Comparison of ENCODE assay signal across 15 cellular contexts in the genomic region with DNA sequence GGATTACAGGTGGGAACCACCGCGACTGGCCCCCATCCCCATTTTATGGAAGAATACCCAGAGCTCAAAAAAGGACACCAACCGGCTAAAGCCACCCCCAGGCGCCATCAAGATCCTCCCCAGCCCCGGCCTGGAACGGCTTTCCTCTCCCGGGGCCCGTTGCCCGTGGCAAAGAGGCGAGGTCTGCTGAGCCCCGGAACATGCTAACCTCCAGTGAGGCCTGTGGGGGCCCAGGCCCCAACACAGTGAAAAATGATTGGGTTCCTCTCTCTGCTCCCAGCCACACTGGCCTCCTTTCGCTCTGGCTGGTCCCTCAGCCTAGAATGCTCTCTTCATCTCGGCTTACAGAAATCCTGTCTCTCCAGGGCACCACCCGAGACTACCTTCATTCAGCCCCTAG. TPM values are rescaled to one million over a fixed set of nuclear protein-coding genes. Genes with fewer than 3 reads are reported as not detected.
DNase-seq lines count a peak whose midpoint lies in the region; ATAC-seq and TF ChIP-seq lines count a peak whose summit lies in the region.
"Had no signal": no experiment of that assay in that cellular context is flagged by ENCODE, and none has a peak within 500 bp of the region (broad histone marks: within the 10 kb centered on the region; RNA-seq: fewer than 3 reads in every experiment).

No MANE protein-coding gene starts in this region.

- H3K9me3 Mint-ChIP-seq in activated naive CD4-positive, alpha-beta T cell treated with anti-CD3 and anti-CD28 coated beads, Interleukin-2, amount 10 ng/mL, durations not matched to agents 7 days and 5 days, result no peaks in the 10 kb centered on the region
- no peaks in the 10 kb centered on the region for H3K9me3 Mint-ChIP-seq in activated naive CD4-positive, alpha-beta T cell treated with anti-CD3 and anti-CD28 coated beads, Interleukin-2, amount 50 U/mL, for 72 hours
- no peaks in the 10 kb centered on the region for H3K9me3 Mint-ChIP-seq in activated T-helper 17 cell treated with anti-CD3 and anti-CD28 coated beads, Interleukin-2, amount 50 U/mL, for 72 hours

- no peak overlapping the region for H3K4me3 ChIP-seq in lung
- no peak overlapping the region for H3K4me3 ChIP-seq in thyroid gland (replicated peaks in 1 of 3)

- no peak for DNase-seq in activated naive CD4-positive, alpha-beta T cell treated with anti-CD3 and anti-CD28 coated beads, Interleukin-2, amount 10 ng/mL, durations not matched to agents 7 days and 5 days
- no peak for DNase-seq in activated naive CD4-positive, alpha-beta T cell treated with anti-CD3 and anti-CD28 coated beads, Interleukin-2, amount 50 U/mL, for 72 hours (ENCODE audit: low spot score in 2 of 2)
- DNase-seq in lung (ENCODE audit: low spot score), result no peak
- DNase-seq in thyroid gland, result no peak
- no peak for DNase-seq in COLO668 (lab: John Stamatoyannopoulos, UW; ENCODE audit: unreplicated experiment)
- DNase-seq in KBM-7, result no peak
- DNase-seq: activated CD4-positive, alpha-beta T cell treated with anti-CD3 and anti-CD28 coated beads for 4 hours; dorsolateral prefrontal cortex; foreskin fibroblast; islet precursor cell; KG1; NCI-H1930 had no signal

- WGBS in lung, 2 donors, result 76% methylated on average over 14 of the region's 14 CpGs
- WGBS in thyroid gland, 2 donors, result 81 to 86% methylated on average over 14 of the region's 14 CpGs

- H3K36me3 ChIP-seq in lung (ENCODE audit: control insufficient read depth in 2 of 2, insufficient read depth in 2 of 2, low read length in 2 of 2) (no peaks in the 10 kb centered on the region), thyroid gland (no peaks in the 10 kb centered on the region)
- H3K36me3 ChIP-seq: neutrophil had no signal

- peaks cover 18% of the 10 kb centered on the region for H3K4me1 Mint-ChIP-seq in activated naive CD4-positive, alpha-beta T cell treated with anti-CD3 and anti-CD28 coated beads, Interleukin-2, amount 10 ng/mL, durations not matched to agents 7 days and 5 days
- no peaks in the 10 kb centered on the region for H3K4me1 Mint-ChIP-seq in activated T-helper 17 cell treated with anti-CD3 and anti-CD28 coated beads, Interleukin-2, amount 50 U/mL, for 72 hours

- H3K27ac ChIP-seq in lung (ENCODE audit: low read depth in 1 of 2, low read length in 1 of 2) (peak overlapping the region; percentile 29 to 55), thyroid gland (peak overlapping the region; percentile 46 to 75 (median 48))
- H3K27ac ChIP-seq: neutrophil had no signal

- H3K4me3 Mint-ChIP-seq in activated naive CD4-positive, alpha-beta T cell treated with anti-CD3 and anti-CD28 coated beads, Interleukin-2, amount 10 ng/mL, durations not matched to agents 7 days and 5 days, result peak overlapping the region; percentile 32
- no peak overlapping the region for H3K4me3 Mint-ChIP-seq in activated T-helper 17 cell treated with anti-CD3 and anti-CD28 coated beads, Interleukin-2, amount 50 U/mL, for 72 hours

- H3K4me1 ChIP-seq in lung (ENCODE audit: control insufficient read depth in 2 of 2, insufficient read depth in 2 of 2, low read length in 2 of 2), result peaks cover 0 to 6% of the 10 kb centered on the region in 2 donors
- H3K4me1 ChIP-seq in thyroid gland, result peaks cover 0 to 31% of the 10 kb centered on the region in 2 donors

- H3K27me3 ChIP-seq in lung (ENCODE audit: control insufficient read depth, insufficient read depth) (no peaks in the 10 kb centered on the region), thyroid gland (peaks cover 4% of the 10 kb centered on the region)

- H3K27me3 Mint-ChIP-seq in activated naive CD4-positive, alpha-beta T cell treated with anti-CD3 and anti-CD28 coated beads, Interleukin-2, amount 10 ng/mL, durations not matched to agents 7 days and 5 days, result peaks cover 32% of the 10 kb centered on the region
- H3K27me3 Mint-ChIP-seq in activated T-helper 17 cell treated with anti-CD3 and anti-CD28 coated beads, Interleukin-2, amount 50 U/mL, for 72 hours, result peaks cover 18% of the 10 kb centered on the region

- H3K9me3 ChIP-seq in lung (ENCODE audit: control insufficient read depth in 2 of 2, insufficient read depth in 1 of 2, low read length in 1 of 2), result peaks cover 0 to under 1% of the 10 kb centered on the region in 2 donors
- H3K9me3 ChIP-seq in thyroid gland, result no peaks in the 10 kb centered on the region
- H3K9me3 ChIP-seq: neutrophil had no signal

- ATAC-seq in activated naive CD4-positive, alpha-beta T cell treated with anti-CD3 and anti-CD28 coated beads, Interleukin-2, amount 50 U/mL, for 72 hours, result no peak
- ATAC-seq in activated T-helper 17 cell treated with anti-CD3 and anti-CD28 coated beads, Interleukin-2, amount 50 U/mL, for 72 hours (replicated peaks), result no peak
- ATAC-seq in lung (ENCODE audit: insufficient read depth, low FRiP score) (no peak), GM18861 (IDR thresholded peaks at IDR 0.05; ENCODE audit: unreplicated experiment) (no peak)

- in situ Hi-C loops in KBM-7 (cut with MboI; ENCODE audit: low pct_unique_long_range_greater_than_20kb, low sequenced_read_pairs), result no loop called here

- TF ChIP-seq CTCF in lung (IDR thresholded peaks at IDR 0.05; ENCODE audit: control extremely low read depth, extremely low read depth) (no peak), thyroid gland (IDR thresholded peaks at IDR 0.05) (no peak)

- CTCF ChIA-PET in activated naive CD4-positive, alpha-beta T cell treated with anti-CD3 and anti-CD28 coated beads, Interleukin-2, amount 10 ng/mL, durations not matched to agents 7 days and 5 days (lab: Charles Lee), result interaction anchor here (0.7 to 0.8 kb wide), 2 partner anchors 9 to 195 kb away, joined by 3 read pairs; no protein-coding TSS in a partner anchor

- no peak for TF ChIP-seq POLR2A in thyroid gland (IDR thresholded peaks at IDR 0.05)

- H3K27ac Mint-ChIP-seq in activated naive CD4-positive, alpha-beta T cell treated with anti-CD3 and anti-CD28 coated beads, Interleukin-2, amount 10 ng/mL, durations not matched to agents 7 days and 5 days, result peak overlapping the region; percentile 37
- H3K27ac Mint-ChIP-seq in activated naive CD4-positive, alpha-beta T cell treated with anti-CD3 and anti-CD28 coated beads, Interleukin-2, amount 50 U/mL, for 72 hours, result no peak overlapping the region
- H3K27ac Mint-ChIP-seq in activated T-helper 17 cell treated with anti-CD3 and anti-CD28 coated beads, Interleukin-2, amount 50 U/mL, for 72 hours, result peak overlapping the region; percentile 8

- intact Hi-C loops in thyroid gland (cut with DNase I), result no loop called here

- no peaks in the 10 kb centered on the region for H3K36me3 Mint-ChIP-seq in activated naive CD4-positive, alpha-beta T cell treated with anti-CD3 and anti-CD28 coated beads, Interleukin-2, amount 10 ng/mL, durations not matched to agents 7 days and 5 days
- no peaks in the 10 kb centered on the region for H3K36me3 Mint-ChIP-seq in activated naive CD4-positive, alpha-beta T cell treated with anti-CD3 and anti-CD28 coated beads, Interleukin-2, amount 50 U/mL, for 72 hours
- no peaks in the 10 kb centered on the region for H3K36me3 Mint-ChIP-seq in activated T-helper 17 cell treated with anti-CD3 and anti-CD28 coated beads, Interleukin-2, amount 50 U/mL, for 72 hours (ENCODE audit: low read depth)

RNA-seq across cellular contexts. Expression of a gene that starts 46.5 kb away (rescaled TPM):
- total RNA-seq in activated naive CD4-positive, alpha-beta T cell treated with anti-CD3 and anti-CD28 coated beads, Interleukin-2, amount 50 U/mL, for 72 hours, result under 1 TPM; 0.20 to 0.70 TPM
- total RNA-seq in activated T-helper 17 cell treated with anti-CD3 and anti-CD28 coated beads, Interleukin-2, amount 50 U/mL, for 72 hours, result under 1 TPM in 1 of 2 donors, not detected in 1; 0.19 TPM
- total RNA-seq in lung (10 to 100 TPM; 62.3 to 67.9 TPM), thyroid gland (100 to 1,000 TPM in 1 of 4 donors, 10 to 100 TPM in 3; 59.3 to 118 (median 62.3) TPM)
- 10 to 100 TPM; 24.2 to 56.0 TPM for polyA plus RNA-seq in lung

Comparison
In these comparisons a context has a peak if more than half of its experiments do, and no peak if none do; other contexts are left out.
1. H3K27ac Mint-ChIP-seq: peak in activated naive CD4-positive, alpha-beta T cell treated with anti-CD3 and anti-CD28 coated beads, Interleukin-2, amount 10 ng/mL, durations not matched to agents 7 days and 5 days (single experiment) and activated T-helper 17 cell treated with anti-CD3 and anti-CD28 coated beads, Interleukin-2, amount 50 U/mL, for 72 hours (single experiment); none in activated naive CD4-positive, alpha-beta T cell treated with anti-CD3 and anti-CD28 coated beads, Interleukin-2, amount 50 U/mL, for 72 hours (0 of 2).
2. RNA of a gene that starts 46.5 kb away (total RNA-seq): 62.3 to 67.9 TPM in lung and 59.3 to 118 TPM in thyroid gland; 0.20 to 0.70 TPM in activated naive CD4-positive, alpha-beta T cell treated with anti-CD3 and anti-CD28 coated beads, Interleukin-2, amount 50 U/mL, for 72 hours and 0.19 TPM in activated T-helper 17 cell treated with anti-CD3 and anti-CD28 coated beads, Interleukin-2, amount 50 U/mL, for 72 hours; every median in the first group is over 10 times any median in the second.